9 cellular contexts compared by ENCODE assay signal in genomic region chr1:77757616-77758015, GRCh38. TPM values are rescaled to one million over a fixed set of nuclear protein-coding genes. Genes with fewer than 3 reads are reported as not detected.
DNase-seq lines count a peak whose midpoint lies in the region; ATAC-seq and TF ChIP-seq lines count a peak whose summit lies in the region.
"Had no signal": no experiment of that assay in that cellular context is flagged by ENCODE, and none has a peak within 500 bp of the region (broad histone marks: within the 10 kb centered on the region; RNA-seq: fewer than 3 reads in every experiment).

No MANE protein-coding gene starts in this region.

- DNase-seq in CD4-positive, CD25-positive, alpha-beta regulatory T cell = no peak
- peak; percentile 33 for DNase-seq in LHCN-M2 (ENCODE audit: low read depth)
- no peak for DNase-seq in central memory CD8-positive, alpha-beta T cell (ENCODE audit: low spot score in 2 of 2)
- DNase-seq in neural crest cell (ENCODE audit: low read depth, low spot score) = no peak
- DNase-seq in NCI-H82 treated with DMSO at 0.1 percent for 48 hours (lab: John Stamatoyannopoulos, UW; ENCODE audit: unreplicated experiment) = no peak
- DNase-seq in endothelial cell (ENCODE audit: low spot score) = no peak
- DNase-seq: left cardiac atrium had no signal

- H3K27ac ChIP-seq in CD4-positive, CD25-positive, alpha-beta regulatory T cell (ENCODE audit: insufficient read depth, low read length, poor library complexity, severe bottlenecking) = no peak overlapping the region

- peaks cover 25 to 54% (median 43%) of the 10 kb centered on the region in 4 donors for H3K4me1 Mint-ChIP-seq in CD4-positive, CD25-positive, alpha-beta regulatory T cell
- H3K4me1 Mint-ChIP-seq in central memory CD8-positive, alpha-beta T cell = peaks cover 50% of the 10 kb centered on the region
- H3K4me1 Mint-ChIP-seq in neural crest cell (peaks cover 26% of the 10 kb centered on the region), endothelial cell (ENCODE audit: unreplicated experiment) (peaks cover 22% of the 10 kb centered on the region)

- no peaks in the 10 kb centered on the region for H3K9me3 ChIP-seq in CD4-positive, CD25-positive, alpha-beta regulatory T cell (ENCODE audit: control insufficient read depth in 2 of 2, low read length in 2 of 2)

- H3K27me3 Mint-ChIP-seq in CD4-positive, CD25-positive, alpha-beta regulatory T cell = peaks cover 5% of the 10 kb centered on the region
- no peaks in the 10 kb centered on the region for H3K27me3 Mint-ChIP-seq in central memory CD8-positive, alpha-beta T cell
- no peaks in the 10 kb centered on the region for H3K27me3 Mint-ChIP-seq in neural crest cell (ENCODE audit: low read depth)
- H3K27me3 Mint-ChIP-seq in endothelial cell (ENCODE audit: unreplicated experiment) = peaks cover 4% of the 10 kb centered on the region

- H3K36me3 ChIP-seq in CD4-positive, CD25-positive, alpha-beta regulatory T cell (ENCODE audit: control insufficient read depth, insufficient read depth, low read length) = no peaks in the 10 kb centered on the region

- peak overlapping the region; percentile 28 to 50 (median 49) for H3K27ac Mint-ChIP-seq in CD4-positive, CD25-positive, alpha-beta regulatory T cell
- peak overlapping the region; percentile 55 for H3K27ac Mint-ChIP-seq in central memory CD8-positive, alpha-beta T cell (ENCODE audit: low read depth)
- no peak overlapping the region for H3K27ac Mint-ChIP-seq in neural crest cell (ENCODE audit: unreplicated experiment)
- H3K27ac Mint-ChIP-seq in endothelial cell (ENCODE audit: unreplicated experiment) = no peak overlapping the region

- H3K4me3 Mint-ChIP-seq in CD4-positive, CD25-positive, alpha-beta regulatory T cell = peak overlapping the region; percentile 93 to 99 (median 95)
- peak overlapping the region; percentile 87 for H3K4me3 Mint-ChIP-seq in central memory CD8-positive, alpha-beta T cell
- H3K4me3 Mint-ChIP-seq in neural crest cell (peak overlapping the region; percentile 89), endothelial cell (ENCODE audit: unreplicated experiment) (no peak overlapping the region)

- no peaks in the 10 kb centered on the region for H3K36me3 Mint-ChIP-seq in CD4-positive, CD25-positive, alpha-beta regulatory T cell
- peaks cover 12% of the 10 kb centered on the region for H3K36me3 Mint-ChIP-seq in central memory CD8-positive, alpha-beta T cell (ENCODE audit: insufficient read depth)
- no peaks in the 10 kb centered on the region for H3K36me3 Mint-ChIP-seq in neural crest cell (ENCODE audit: low read depth)
- H3K36me3 Mint-ChIP-seq in endothelial cell (ENCODE audit: low read depth, unreplicated experiment) = peaks cover 4% of the 10 kb centered on the region

- peaks cover 2% of the 10 kb centered on the region for H3K27me3 ChIP-seq in CD4-positive, CD25-positive, alpha-beta regulatory T cell (ENCODE audit: control insufficient read depth, insufficient read depth, low read length)

- TF ChIP-seq CTCF in neural crest cell (conservative IDR thresholded peaks at IDR 0.05) (no peak), endothelial cell (IDR thresholded peaks at IDR 0.05; ENCODE audit: unreplicated experiment) (no peak)

- no peak for ATAC-seq in CD4-positive, CD25-positive, alpha-beta regulatory T cell (ENCODE audit: low read depth in 2 of 2)
- ATAC-seq in central memory CD8-positive, alpha-beta T cell (replicated peaks; ENCODE audit: extremely low read depth, poor library complexity, severe bottlenecking) = no peak
- ATAC-seq in HG03378 (IDR thresholded peaks at IDR 0.05; ENCODE audit: unreplicated experiment) (no peak), GM19452 (IDR thresholded peaks at IDR 0.05; ENCODE audit: unreplicated experiment) (no peak)

- peaks cover 45% of the 10 kb centered on the region for H3K4me1 ChIP-seq in CD4-positive, CD25-positive, alpha-beta regulatory T cell (ENCODE audit: control insufficient read depth, insufficient read depth, low read length, poor library complexity, severe bottlenecking)

- no peaks in the 10 kb centered on the region for H3K9me3 Mint-ChIP-seq in CD4-positive, CD25-positive, alpha-beta regulatory T cell
- no peaks in the 10 kb centered on the region for H3K9me3 Mint-ChIP-seq in central memory CD8-positive, alpha-beta T cell
- H3K9me3 Mint-ChIP-seq in neural crest cell (no peaks in the 10 kb centered on the region), endothelial cell (ENCODE audit: unreplicated experiment) (no peaks in the 10 kb centered on the region)

- H3K4me3 ChIP-seq in CD4-positive, CD25-positive, alpha-beta regulatory T cell (ENCODE audit: low read depth, low read length) = peak overlapping the region; percentile 9

RNA-seq across cellular contexts. Expression of gene USP33, which starts 2.0 kb away (rescaled TPM):
- 58.7 TPM for total RNA-seq in CD4-positive, CD25-positive, alpha-beta regulatory T cell
- polyA plus RNA-seq in CD4-positive, CD25-positive, alpha-beta regulatory T cell = 10 to 100 TPM; 34.0 to 43.5 (median 40.5) TPM
- total RNA-seq in LHCN-M2 (2014; rRNA removed) (54.2 and 60.9 TPM in 2 replicates), neural crest cell (64.1 and 67.4 TPM in 2 replicates), endothelial cell (ENCODE audit: unreplicated experiment) (58.5 TPM)
- polyA plus RNA-seq in LHCN-M2 (2012) = 11.7 TPM

RNA-seq across cellular contexts. Expression of gene MIGA1, which starts 21.8 kb away (rescaled TPM):
- total RNA-seq in CD4-positive, CD25-positive, alpha-beta regulatory T cell = 15.3 TPM
- 10 to 100 TPM in 2 of 4 donors, 1 to 10 TPM in 2; 8.4 to 12.6 (median 10.3) TPM for polyA plus RNA-seq in CD4-positive, CD25-positive, alpha-beta regulatory T cell
- total RNA-seq in LHCN-M2 (2014; rRNA removed) (11.9 and 14.7 TPM in 2 replicates), neural crest cell (6.2 and 8.0 TPM in 2 replicates), endothelial cell (ENCODE audit: unreplicated experiment) (12.3 TPM)
- polyA plus RNA-seq in LHCN-M2 (2012) = 3.0 TPM

Comparison
In these comparisons a context has a peak if more than half of its experiments do, and no peak if none do; other contexts are left out.
1. H3K27ac Mint-ChIP-seq: peak in CD4-positive, CD25-positive, alpha-beta regulatory T cell (3 of 3) and central memory CD8-positive, alpha-beta T cell (single experiment); none in neural crest cell (single experiment) and endothelial cell (single experiment).